In genomic region chr1:89706700-89707012, GRCh38 we compare ENCODE assay signal across 14 cellular contexts.
DNase-seq lines count a peak whose midpoint lies in the region; ATAC-seq, FAIRE-seq and TF ChIP-seq lines count a peak whose summit lies in the region.
"Had no signal": no experiment of that assay in that cellular context is flagged by ENCODE, and none has a peak within 500 bp of the region (broad histone marks: within the 10 kb centered on the region; RNA-seq: fewer than 3 reads in every experiment).

No MANE protein-coding gene starts in this region.

- ATAC-seq in GM18867 (IDR thresholded peaks at IDR 0.05; ENCODE audit: unreplicated experiment) (peak; percentile 31), GM23338 (no peak)
- no peak for ATAC-seq in activated naive CD8-positive, alpha-beta T cell treated with anti-CD3 and anti-CD28 coated beads, Interleukin-2, amount 50 U/mL, for 24 hours
- no peak for ATAC-seq in activated CD4-positive, alpha-beta T cell treated with anti-CD3 and anti-CD28 coated beads for 36 hours
- ATAC-seq: lower lobe of right lung had no signal

- peaks cover 3% of the 10 kb centered on the region for H3K27me3 Mint-ChIP-seq in GM23338 (ENCODE audit: insufficient read depth, low read depth, poor library complexity)
- no peaks in the 10 kb centered on the region for H3K27me3 Mint-ChIP-seq in activated naive CD8-positive, alpha-beta T cell treated with anti-CD3 and anti-CD28 coated beads, Interleukin-2, amount 50 U/mL, for 24 hours
- H3K27me3 Mint-ChIP-seq in activated CD4-positive, alpha-beta memory T cell treated with anti-CD3 and anti-CD28 coated beads, Interleukin-2, amount 10 ng/mL, durations not matched to agents 7 days and 5 days, result no peaks in the 10 kb centered on the region
- H3K27me3 Mint-ChIP-seq in activated CD4-positive, alpha-beta T cell treated with anti-CD3 and anti-CD28 coated beads for 36 hours, result no peaks in the 10 kb centered on the region

- no peak for TF ChIP-seq CTCF in GM23338 (conservative IDR thresholded peaks at IDR 0.05; ENCODE audit: low read depth in 2 of 2)

- no peak overlapping the region for H2AFZ ChIP-seq in GM23338

- H3K4me2 ChIP-seq in GM23338, result peak overlapping the region; percentile 11; the same call in 1 of the 2 replicates

- H3K36me3 ChIP-seq in GM23338 (ENCODE audit: insufficient read depth), result no peaks in the 10 kb centered on the region
- H3K36me3 ChIP-seq: lower lobe of right lung had no signal

- no peak overlapping the region for H3K4me3 ChIP-seq in GM23338
- H3K4me3 ChIP-seq: lower lobe of right lung had no signal

- intact Hi-C loops in activated CD4-positive, alpha-beta T cell treated with anti-CD3 and anti-CD28 coated beads for 36 hours (cut with DNase I, micrococcal nuclease), result no loop called here

- DNase-seq in GM23338 (ENCODE audit: low spot score) (peak; percentile 5), Kasumi-1 (lab: John Stamatoyannopoulos, UW) (peak; percentile 51 to 57), GM12892 (ENCODE audit: insufficient read length) (no peak), T1000 (lab: John Stamatoyannopoulos, UW) (no peak)
- DNase-seq in activated naive CD8-positive, alpha-beta T cell treated with anti-CD3 and anti-CD28 coated beads, Interleukin-2, amount 50 U/mL, for 24 hours, result no peak
- no peak for DNase-seq in activated CD4-positive, alpha-beta memory T cell treated with anti-CD3 and anti-CD28 coated beads, Interleukin-2, amount 10 ng/mL, durations not matched to agents 7 days and 5 days
- no peak for DNase-seq in activated CD4-positive, alpha-beta T cell treated with anti-CD3 and anti-CD28 coated beads for 36 hours
- DNase-seq: activated gamma-delta T cell, DMS 273 treated with DMSO at 0.1 percent for 48 hours, HFFc6, lower lobe of right lung, NCI-H774, retina had no signal

- H3K27ac Mint-ChIP-seq in GM23338, result no peak overlapping the region
- peak overlapping the region; percentile 61 for H3K27ac Mint-ChIP-seq in activated naive CD8-positive, alpha-beta T cell treated with anti-CD3 and anti-CD28 coated beads, Interleukin-2, amount 50 U/mL, for 24 hours
- H3K27ac Mint-ChIP-seq in activated CD4-positive, alpha-beta memory T cell treated with anti-CD3 and anti-CD28 coated beads, Interleukin-2, amount 10 ng/mL, durations not matched to agents 7 days and 5 days, result no peak overlapping the region
- H3K27ac Mint-ChIP-seq in activated CD4-positive, alpha-beta T cell treated with anti-CD3 and anti-CD28 coated beads for 36 hours, result no peak overlapping the region
- H3K27ac Mint-ChIP-seq: HFFc6 had no signal

- H3K9me3 Mint-ChIP-seq in GM23338, result no peaks in the 10 kb centered on the region
- peaks cover 11% of the 10 kb centered on the region for H3K9me3 Mint-ChIP-seq in activated naive CD8-positive, alpha-beta T cell treated with anti-CD3 and anti-CD28 coated beads, Interleukin-2, amount 50 U/mL, for 24 hours
- H3K9me3 Mint-ChIP-seq in activated CD4-positive, alpha-beta memory T cell treated with anti-CD3 and anti-CD28 coated beads, Interleukin-2, amount 10 ng/mL, durations not matched to agents 7 days and 5 days, result peaks cover 6% of the 10 kb centered on the region
- peaks cover 4% of the 10 kb centered on the region for H3K9me3 Mint-ChIP-seq in activated CD4-positive, alpha-beta T cell treated with anti-CD3 and anti-CD28 coated beads for 36 hours (ENCODE audit: low read depth)
- H3K9me3 Mint-ChIP-seq: HFFc6 had no signal

- peaks cover 24% of the 10 kb centered on the region for H3K4me1 Mint-ChIP-seq in GM23338
- H3K4me1 Mint-ChIP-seq in activated naive CD8-positive, alpha-beta T cell treated with anti-CD3 and anti-CD28 coated beads, Interleukin-2, amount 50 U/mL, for 24 hours, result peaks cover 70% of the 10 kb centered on the region
- H3K4me1 Mint-ChIP-seq in activated CD4-positive, alpha-beta memory T cell treated with anti-CD3 and anti-CD28 coated beads, Interleukin-2, amount 10 ng/mL, durations not matched to agents 7 days and 5 days, result peaks cover 34% of the 10 kb centered on the region
- H3K4me1 Mint-ChIP-seq in activated CD4-positive, alpha-beta T cell treated with anti-CD3 and anti-CD28 coated beads for 36 hours, result peaks cover 29% of the 10 kb centered on the region

- no peak overlapping the region for H3K27ac ChIP-seq in GM23338 (ENCODE audit: low read depth)
- H3K27ac ChIP-seq: lower lobe of right lung had no signal

- no peaks in the 10 kb centered on the region for H3K36me3 Mint-ChIP-seq in GM23338 (ENCODE audit: low read depth)
- peaks cover 64% of the 10 kb centered on the region for H3K36me3 Mint-ChIP-seq in activated naive CD8-positive, alpha-beta T cell treated with anti-CD3 and anti-CD28 coated beads, Interleukin-2, amount 50 U/mL, for 24 hours (ENCODE audit: low read depth)
- peaks cover 78% of the 10 kb centered on the region for H3K36me3 Mint-ChIP-seq in activated CD4-positive, alpha-beta memory T cell treated with anti-CD3 and anti-CD28 coated beads, Interleukin-2, amount 10 ng/mL, durations not matched to agents 7 days and 5 days (ENCODE audit: low read depth)
- H3K36me3 Mint-ChIP-seq in activated CD4-positive, alpha-beta T cell treated with anti-CD3 and anti-CD28 coated beads for 36 hours (ENCODE audit: low read depth), result peaks cover 72% of the 10 kb centered on the region

- FAIRE-seq in GM12892 (lab: Jason Lieb, UNC), result no peak

- H3K79me2 ChIP-seq in GM23338 (replicated peaks; ENCODE audit: insufficient read depth), result no peaks in the 10 kb centered on the region

- no peak overlapping the region for H3K4me3 Mint-ChIP-seq in GM23338
- H3K4me3 Mint-ChIP-seq in activated naive CD8-positive, alpha-beta T cell treated with anti-CD3 and anti-CD28 coated beads, Interleukin-2, amount 50 U/mL, for 24 hours, result no peak overlapping the region
- H3K4me3 Mint-ChIP-seq in activated CD4-positive, alpha-beta memory T cell treated with anti-CD3 and anti-CD28 coated beads, Interleukin-2, amount 10 ng/mL, durations not matched to agents 7 days and 5 days, result no peak overlapping the region
- no peak overlapping the region for H3K4me3 Mint-ChIP-seq in activated CD4-positive, alpha-beta T cell treated with anti-CD3 and anti-CD28 coated beads for 36 hours
- H3K4me3 Mint-ChIP-seq: HFFc6 had no signal

- CTCF ChIA-PET in activated CD4-positive, alpha-beta memory T cell treated with anti-CD3 and anti-CD28 coated beads, Interleukin-2, amount 10 ng/mL, durations not matched to agents 7 days and 5 days (lab: Charles Lee), result no interaction called here
- CTCF ChIA-PET in activated CD4-positive, alpha-beta T cell treated with anti-CD3 and anti-CD28 coated beads for 36 hours (lab: Charles Lee), result interaction anchor here (1.0 to 1.1 kb wide), 4 partner anchors 9 to 32 kb away, joined by 3 read pairs; no protein-coding TSS in a partner anchor

- TF ChIP-seq POLR2A in GM12892 (IDR thresholded peaks at IDR 0.05; ENCODE audit: low read depth, low read length), result no peak

- H4K20me1 ChIP-seq in GM23338 (replicated peaks; ENCODE audit: insufficient read depth), result no peaks in the 10 kb centered on the region

- no peaks in the 10 kb centered on the region for H3F3A ChIP-seq in GM23338 (replicated peaks; ENCODE audit: low read depth)

- POLR2A ChIA-PET in activated CD4-positive, alpha-beta memory T cell treated with anti-CD3 and anti-CD28 coated beads, Interleukin-2, amount 10 ng/mL, durations not matched to agents 7 days and 5 days (lab: Charles Lee), result interaction anchor here (2.1 kb wide), 1 partner anchor 71 kb away, joined by 5 read pairs; no protein-coding TSS in a partner anchor
- POLR2A ChIA-PET in activated CD4-positive, alpha-beta T cell treated with anti-CD3 and anti-CD28 coated beads for 36 hours (lab: Charles Lee), result interaction anchor here (0.7 kb wide), 1 partner anchor 39 kb away, joined by 3 read pairs; no protein-coding TSS in a partner anchor

- H3K4me1 ChIP-seq in GM23338 (ENCODE audit: insufficient read depth), result peaks cover 23% of the 10 kb centered on the region

- no peaks in the 10 kb centered on the region for H3K27me3 ChIP-seq in GM23338 (ENCODE audit: insufficient read depth)

- 0 out of 2 replicates have a peak, but pooled peaks cover 4% of the 10 kb centered on the region for H3K9me2 ChIP-seq in GM23338 (ENCODE audit: insufficient read depth)

TF ChIP-seq in GM23338, 12 proteins besides CTCF, POLR2A, EP300 and RAD21:
- TF ChIP-seq ETS1 (IDR thresholded peaks at IDR 0.05) (no peak), JUNB (IDR thresholded peaks at IDR 0.05; ENCODE audit: unreplicated experiment) (no peak)

Comparison
In these comparisons a context has a peak if more than half of its experiments do, and no peak if none do; other contexts are left out.
1. DNase-seq: peak in GM23338 (single experiment) and Kasumi-1 (2 of 2); none in activated naive CD8-positive, alpha-beta T cell treated with anti-CD3 and anti-CD28 coated beads, Interleukin-2, amount 50 U/mL, for 24 hours (single experiment), activated CD4-positive, alpha-beta memory T cell treated with anti-CD3 and anti-CD28 coated beads, Interleukin-2, amount 10 ng/mL, durations not matched to agents 7 days and 5 days (single experiment), GM12892 (single experiment), T1000 (single experiment) and activated CD4-positive, alpha-beta T cell treated with anti-CD3 and anti-CD28 coated beads for 36 hours (single experiment).